Comparison of ENCODE assay signal across 15 cellular contexts in genomic region chr2:127634066-127634617, GRCh38. TPM values are rescaled to one million over a fixed set of nuclear protein-coding genes. Genes with fewer than 3 reads are reported as not detected.
DNase-seq lines count a peak whose midpoint lies in the region; ATAC-seq and TF ChIP-seq lines count a peak whose summit lies in the region.
"Had no signal": no experiment of that assay in that cellular context is flagged by ENCODE, and none has a peak within 500 bp of the region (broad histone marks: within the 10 kb centered on the region; RNA-seq: fewer than 3 reads in every experiment).

No MANE protein-coding gene starts in this region.

- H3K36me3 Mint-ChIP-seq in MCF 10A (ENCODE audit: insufficient read depth, unreplicated experiment): no peaks in the 10 kb centered on the region
- H3K36me3 Mint-ChIP-seq: stimulated activated effector memory CD8-positive, alpha-beta T cell treated with anti-CD3 and anti-CD28 coated beads, Interleukin-12 subunit alpha, Interleukin-12 subunit beta, amount 100 ng/mL, for 72 hours had no signal

- no peak overlapping the region for H3K4me3 ChIP-seq in breast epithelium
- no peak overlapping the region for H3K4me3 ChIP-seq in lower lobe of right lung
- H3K4me3 ChIP-seq in transverse colon: no peak overlapping the region
- H3K4me3 ChIP-seq: prostate gland had no signal

- TF ChIP-seq POLR2A in breast epithelium (IDR thresholded peaks at IDR 0.05) (no peak), transverse colon (IDR thresholded peaks at IDR 0.05) (no peak)

- no peak for TF ChIP-seq CTCF in MCF 10A (IDR thresholded peaks at IDR 0.05; ENCODE audit: unreplicated experiment)
- TF ChIP-seq CTCF in breast epithelium (IDR thresholded peaks at IDR 0.05): no peak
- no peak for TF ChIP-seq CTCF in lower lobe of right lung (IDR thresholded peaks at IDR 0.05)
- no peak for TF ChIP-seq CTCF in transverse colon (IDR thresholded peaks at IDR 0.05)

- CTCF ChIA-PET in MCF 10A (lab: Yijun Ruan, JAX): no interaction called here

- peaks cover 6% of the 10 kb centered on the region for H3K4me1 Mint-ChIP-seq in MCF 10A (ENCODE audit: insufficient read depth, unreplicated experiment)

- ATAC-seq in lower lobe of right lung (no peak), HG03280 (IDR thresholded peaks at IDR 0.05; ENCODE audit: unreplicated experiment) (no peak)
- ATAC-seq: stimulated activated effector memory CD8-positive, alpha-beta T cell treated with anti-CD3 and anti-CD28 coated beads, Interleukin-12 subunit alpha, Interleukin-12 subunit beta, amount 100 ng/mL, for 72 hours had no signal

- 73% methylated on average over 16 of the region's 16 CpGs; no CpG with 5 or more reads in 1 of the 2 donors for WGBS in transverse colon (ENCODE audit: low coverage in 1 of 2), 2 donors

- peak overlapping the region; percentile 16 for H3K27ac Mint-ChIP-seq in MCF 10A (ENCODE audit: low read depth, unreplicated experiment)
- H3K27ac Mint-ChIP-seq: stimulated activated effector memory CD8-positive, alpha-beta T cell treated with anti-CD3 and anti-CD28 coated beads, Interleukin-12 subunit alpha, Interleukin-12 subunit beta, amount 100 ng/mL, for 72 hours had no signal

- H3K27ac ChIP-seq in breast epithelium (no peak overlapping the region), lower lobe of right lung (peak overlapping the region; percentile 24), transverse colon (peak overlapping the region; percentile 5 to 83 (median 46))
- H3K27ac ChIP-seq: prostate gland had no signal

- no peaks in the 10 kb centered on the region for H3K27me3 ChIP-seq in breast epithelium
- H3K27me3 ChIP-seq in lower lobe of right lung (ENCODE audit: low read depth): no peaks in the 10 kb centered on the region
- no peaks in the 10 kb centered on the region for H3K27me3 ChIP-seq in transverse colon

- no peaks in the 10 kb centered on the region for H3K27me3 Mint-ChIP-seq in MCF 10A (ENCODE audit: insufficient read depth, unreplicated experiment)

- H3K4me1 ChIP-seq in breast epithelium (peaks cover 3 to 10% of the 10 kb centered on the region in 2 donors), lower lobe of right lung (peaks cover 75% of the 10 kb centered on the region), transverse colon (peaks cover 0 to 30% (median 12%) of the 10 kb centered on the region in 4 donors)
- H3K4me1 ChIP-seq: prostate gland had no signal

- POLR2A ChIA-PET in MCF 10A (lab: Yijun Ruan, JAX): no interaction called here

- BruUV-seq in MCF 10A (replicated peaks; lab: Mats Ljungman, UMichigan): no TSS peak

- intact Hi-C loops in MCF 10A (cut with micrococcal nuclease): no loop called here
- intact Hi-C loops in breast epithelium (cut with DNase I; ENCODE audit: low total_unique reads): no loop called here
- intact Hi-C loops in lower lobe of right lung (cut with DNase I): no loop called here
- intact Hi-C loops in transverse colon (cut with DNase I; ENCODE audit: low total_unique reads): no loop called here

- no peaks in the 10 kb centered on the region for H3K9me3 Mint-ChIP-seq in MCF 10A (ENCODE audit: unreplicated experiment)
- H3K9me3 Mint-ChIP-seq: stimulated activated effector memory CD8-positive, alpha-beta T cell treated with anti-CD3 and anti-CD28 coated beads, Interleukin-12 subunit alpha, Interleukin-12 subunit beta, amount 100 ng/mL, for 72 hours had no signal

- DNase-seq in MCF 10A (ENCODE audit: unreplicated experiment) (no peak), breast epithelium (ENCODE audit: low spot score in 2 of 2) (no peak), NCI-H69 (lab: John Stamatoyannopoulos, UW) (peak; percentile 9), lower lobe of right lung (no peak), transverse colon (no peak), AG08396 (ENCODE audit: low spot score) (no peak), T-helper 9 cell (no peak)
- DNase-seq: activated T-cell treated with anti-CD3 and anti-CD28 coated beads for 4 hours; NCI-H187; stimulated activated CD4-positive, alpha-beta T cell treated with anti-CD3 and anti-CD28 coated beads, Interleukin-4, amount 100 ng/mL, for 1 hour had no signal

- H3K9me3 ChIP-seq in breast epithelium (no peaks in the 10 kb centered on the region), lower lobe of right lung (no peaks in the 10 kb centered on the region), transverse colon (no peaks in the 10 kb centered on the region)
- H3K9me3 ChIP-seq: prostate gland had no signal

- H3K4me3 Mint-ChIP-seq in MCF 10A (ENCODE audit: unreplicated experiment): no peak overlapping the region
- H3K4me3 Mint-ChIP-seq: stimulated activated effector memory CD8-positive, alpha-beta T cell treated with anti-CD3 and anti-CD28 coated beads, Interleukin-12 subunit alpha, Interleukin-12 subunit beta, amount 100 ng/mL, for 72 hours had no signal

- in situ Hi-C loops in transverse colon (cut with MboI; ENCODE audit: low pct_ligation_motif_present in 1 of 4, low pct_unique_long_range_greater_than_20kb in 1 of 4, low sequenced_read_pairs in 3 of 4): no loop called here

- TF ChIP-seq EP300 in transverse colon (IDR thresholded peaks at IDR 0.05; ENCODE audit: low read depth): no peak

- H3K36me3 ChIP-seq in breast epithelium (no peaks in the 10 kb centered on the region), lower lobe of right lung (no peaks in the 10 kb centered on the region), transverse colon (no peaks in the 10 kb centered on the region)
- H3K36me3 ChIP-seq: prostate gland had no signal

RNA-seq across cellular contexts. Expression of gene GPR17, which starts 11.8 kb away (rescaled TPM):
- not detected in 2 replicates for total RNA-seq in MCF 10A (2022)
- total RNA-seq in breast epithelium: not detected
- total RNA-seq in lower lobe of right lung: 0.18 TPM
- under 1 TPM in 1 of 4 donors, not detected in 3; 0.14 TPM for total RNA-seq in transverse colon
- total RNA-seq: dermis blood vessel endothelial cell, G401, prostate gland had no signal

RNA-seq across cellular contexts. Expression of gene LIMS2, which starts 41.2 kb away (rescaled TPM):
- total RNA-seq in MCF 10A (2022) (not detected in 2 replicates), breast epithelium (10 to 100 TPM in 2 of 3 donors, 1 to 10 TPM in 1; 9.5 to 27.9 (median 19.4) TPM), lower lobe of right lung (148 TPM), transverse colon (100 to 1,000 TPM in 2 of 4 donors, 10 to 100 TPM in 2; 34.5 to 198 (median 91.3) TPM)

Comparison
In these comparisons a context has a peak if more than half of its experiments do, and no peak if none do; other contexts are left out.
1. RNA of gene LIMS2, which starts 41.2 kb away (total RNA-seq): 148 TPM in lower lobe of right lung (single experiment), 34.5 to 198 TPM in transverse colon and 9.5 to 27.9 TPM in breast epithelium; not detected in MCF 10A; every median in the first group is over 10 times any median in the second.
2. H3K27ac ChIP-seq: peak in lower lobe of right lung (single experiment) and transverse colon (4 of 4); none in breast epithelium (0 of 2).